Comparison of ENCODE assay signal across 2 cellular contexts in the genomic region with DNA sequence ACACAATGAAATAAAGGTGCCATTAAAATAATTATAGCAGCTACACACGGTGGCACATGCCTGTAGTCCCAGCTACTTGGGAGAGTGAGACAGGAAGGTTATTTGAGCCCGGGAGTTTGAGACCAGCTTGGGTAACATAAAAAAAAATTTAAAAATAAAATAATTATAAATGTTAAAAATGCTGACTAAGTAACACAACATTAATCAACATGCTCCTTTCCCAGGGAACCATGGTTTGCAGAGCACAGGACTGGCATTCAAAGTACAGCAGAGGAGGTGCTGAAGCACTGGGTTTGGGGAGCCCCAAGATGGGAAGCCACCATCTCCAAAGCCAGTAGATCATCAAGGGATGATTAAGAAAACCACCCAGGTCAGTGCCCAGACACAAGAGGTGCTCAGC.
TF ChIP-seq lines count a peak whose summit lies in the region.

No MANE protein-coding gene starts in this region.

TF ChIP-seq in A549, 52 proteins besides CTCF, POLR2A, EP300 and RAD21:
- peak; percentile 50 for TF ChIP-seq MAFK (IDR thresholded peaks at IDR 0.05; ENCODE audit: partially characterized antibody)
- TF ChIP-seq SMC3 (IDR thresholded peaks at IDR 0.05), result no peak

TF ChIP-seq in IMR-90, 13 proteins besides CTCF, POLR2A, EP300 and RAD21:
- peak; percentile 53 for TF ChIP-seq MAFK (IDR thresholded peaks at IDR 0.05; ENCODE audit: low read depth, low read length)
- no peak for TF ChIP-seq BHLHE40 (IDR thresholded peaks at IDR 0.05; ENCODE audit: low read depth, low read length)
